Comparison of ENCODE assay signal across 31 cellular contexts in the genomic region with DNA sequence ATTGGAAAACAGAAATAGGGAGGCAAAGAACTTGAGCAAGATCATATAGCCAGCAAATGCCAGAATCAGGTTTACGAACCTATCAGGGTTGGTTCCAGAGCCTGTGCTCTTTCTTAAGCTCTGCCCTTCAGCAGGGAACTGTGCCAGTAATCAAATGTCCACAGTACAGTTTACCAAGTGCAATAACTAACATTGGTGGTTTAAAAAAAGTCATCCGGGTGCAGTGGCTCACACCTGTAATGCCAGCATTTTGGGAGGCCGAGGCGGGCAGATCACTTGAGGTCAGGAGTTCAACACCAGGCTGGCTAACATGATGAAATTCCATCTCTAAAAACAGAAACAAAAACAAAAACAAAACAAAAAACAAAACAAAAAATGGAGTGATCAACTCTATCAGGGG.
"Had no signal": no experiment of that assay in that cellular context is flagged by ENCODE, and none has a peak within 500 bp of the region (broad histone marks: within the 10 kb centered on the region; RNA-seq: fewer than 3 reads in every experiment).

No MANE protein-coding gene starts in this region.

- DNase-seq: activated CD4-positive, alpha-beta memory T cell treated with anti-CD3 and anti-CD28 coated beads, Interleukin-2, amount 10 ng/mL, durations not matched to agents 7 days and 5 days; activated CD4-positive, alpha-beta T cell treated with anti-CD3 and anti-CD28 coated beads for 1 hour; activated CD4-positive, alpha-beta T cell treated with anti-CD3 and anti-CD28 coated beads for 4 hours; activated CD4-positive, alpha-beta T cell treated with anti-CD3 and anti-CD28 coated beads, Interleukin-2, amount 10 ng/mL, durations not matched to agents 7 days and 5 days; activated CD4-positive, alpha-beta T cell treated with anti-CD3 and anti-CD28 coated beads, Interleukin-2, amount 50 U/mL, for 4 hours; activated CD8-positive, alpha-beta memory T cell treated with anti-CD3 and anti-CD28 coated beads, Interleukin-2, amount 50 U/mL, for 48 hours; activated gamma-delta T cell; activated naive CD4-positive, alpha-beta T cell; activated naive CD4-positive, alpha-beta T cell treated with anti-CD3 and anti-CD28 coated beads, Interleukin-2, amount 10 ng/mL, durations not matched to agents 7 days and 5 days; activated naive CD8-positive, alpha-beta T cell treated with anti-CD3 and anti-CD28 coated beads, Interleukin-2, amount 10 ng/mL, durations not matched to agents 7 days and 5 days; activated T-cell treated with anti-CD3 and anti-CD28 coated beads for 4 hours; activated T-cell treated with anti-CD3 and anti-CD28 coated beads, Interleukin-2, amount 50 U/mL, for 24 hours; activated T-cell treated with anti-CD3 and anti-CD28 coated beads, Interleukin-2, amount 50 U/mL, for 72 hours; central memory CD4-positive, alpha-beta T cell; cerebellar nuclear complex; colonic mucosa; dorsolateral prefrontal cortex; effector memory CD4-positive, alpha-beta T cell; endodermal cell; gastrocnemius medialis; heart right ventricle; T-helper 1 cell; T-helper 17 cell; T1000 had no signal

- H3K27me3 ChIP-seq: ascending aorta, breast epithelium, cardiac muscle cell, colonic mucosa, esophagus muscularis mucosa, foreskin keratinocyte, gastrocnemius medialis had no signal

- H3K27ac ChIP-seq: ascending aorta, breast epithelium, cardiac muscle cell, colonic mucosa, dorsolateral prefrontal cortex, esophagus muscularis mucosa, foreskin keratinocyte, gastrocnemius medialis, heart right ventricle had no signal

- H3K4me3 ChIP-seq: ascending aorta, breast epithelium, cardiac muscle cell, colonic mucosa, dorsolateral prefrontal cortex, esophagus muscularis mucosa, gastrocnemius medialis, heart right ventricle had no signal

- H3K4me1 ChIP-seq: ascending aorta, colonic mucosa, esophagus muscularis mucosa, gastrocnemius medialis had no signal

- H3K36me3 ChIP-seq: ascending aorta, breast epithelium, cardiac muscle cell, colonic mucosa, esophagus muscularis mucosa, gastrocnemius medialis, heart right ventricle had no signal

- ATAC-seq: activated naive CD4-positive, alpha-beta T cell treated with anti-CD3 and anti-CD28 coated beads, Interleukin-2, amount 50 U/mL, for 72 hours; activated T-cell treated with anti-CD3 and anti-CD28 coated beads, Interleukin-2, amount 50 U/mL, for 72 hours; foreskin keratinocyte; gastrocnemius medialis; T-helper 17 cell; WTC11 had no signal

- H3K9me3 ChIP-seq: ascending aorta, breast epithelium, colonic mucosa, esophagus muscularis mucosa, gastrocnemius medialis, heart right ventricle had no signal
